ENCODE assay signal across 30 cellular contexts in genomic region chr2:104250635-104251034, GRCh38.
"Had no signal": no experiment of that assay in that cellular context is flagged by ENCODE, and none has a peak within 500 bp of the region (broad histone marks: within the 10 kb centered on the region; RNA-seq: fewer than 3 reads in every experiment).

No MANE protein-coding gene starts in this region.

- FAIRE-seq: islet of Langerhans, kidney had no signal

- H3K27ac ChIP-seq: left lung, neural progenitor cell, neutrophil, parathyroid adenoma, psoas muscle, right atrium auricular region, right lobe of liver, stomach, testis, thyroid gland, transverse colon, upper lobe of left lung, vagina had no signal

- ATAC-seq: left colon; left lung; natural killer cell; psoas muscle; right lobe of liver; stimulated activated naive B cell treated with anti-CD40 and anti-IgM and Interleukin-4, amounts not matched to agents 10 μg/mL and 1 μg/mL and 100 μg/mL, for 72 hours; stimulated activated naive CD8-positive, alpha-beta T cell treated with anti-CD3 and anti-CD28 coated beads, Interleukin-15, Interleukin-2, amounts not matched to agents 100 U/mL and 50 U/mL, for 24 hours had no signal

- H3K27me3 ChIP-seq: left lung, neural progenitor cell, neutrophil, right atrium auricular region, right lobe of liver, stomach, testis, thyroid gland, transverse colon, upper lobe of left lung, vagina had no signal

- DNase-seq: hypothalamus; immature natural killer cell; kidney; left colon; left lung; mesendoderm; naive B cell; natural killer cell; nephron progenitor cell; occipital lobe; psoas muscle; right lobe of liver; stimulated activated CD4-positive, alpha-beta T cell treated with anti-CD3 and anti-CD28 coated beads, Interleukin-12 subunit alpha, Interleukin-12 subunit beta, amount 100 ng/mL, for 4 hours; stimulated activated CD4-positive, alpha-beta T cell treated with anti-CD3 and anti-CD28 coated beads, Interleukin-15, amount 100 ng/mL, for 24 hours; stimulated activated CD4-positive, alpha-beta T cell treated with anti-CD3 and anti-CD28 coated beads, Interleukin-2, amount 100 ng/mL, for 24 hours; stimulated activated CD4-positive, alpha-beta T cell treated with anti-CD3 and anti-CD28 coated beads, Interleukin-4, amount 100 ng/mL, for 1 hour; stimulated activated naive B cell treated with anti-CD40 and anti-IgM and Interleukin-4, amounts not matched to agents 10 μg/mL and 1 μg/mL and 100 μg/mL, for 72 hours; stimulated activated naive CD8-positive, alpha-beta T cell treated with anti-CD3 and anti-CD28 coated beads, Interleukin-15, Interleukin-2, amounts not matched to agents 100 U/mL and 50 U/mL, for 24 hours; stomach; testis; thyroid gland; transverse colon; upper lobe of left lung had no signal

- H3K4me3 ChIP-seq: left lung, lung, neural progenitor cell, psoas muscle, right atrium auricular region, right lobe of liver, stomach, testis, thyroid gland, transverse colon, upper lobe of left lung, vagina had no signal

- H3K9me3 ChIP-seq: neutrophil, right lobe of liver, testis, thyroid gland, transverse colon, upper lobe of left lung, vagina had no signal

- H3K4me2 ChIP-seq: neural progenitor cell had no signal

- H3K36me3 ChIP-seq: left lung, neural progenitor cell, neutrophil, right atrium auricular region, right lobe of liver, stomach, thyroid gland, transverse colon, upper lobe of left lung, vagina had no signal

- H3K4me1 ChIP-seq: left lung, neural progenitor cell, parathyroid adenoma, psoas muscle, right atrium auricular region, right lobe of liver, stomach, testis, thyroid gland, transverse colon, upper lobe of left lung, vagina had no signal
